Comparison of ENCODE assay signal across 10 cellular contexts in the genomic region with DNA sequence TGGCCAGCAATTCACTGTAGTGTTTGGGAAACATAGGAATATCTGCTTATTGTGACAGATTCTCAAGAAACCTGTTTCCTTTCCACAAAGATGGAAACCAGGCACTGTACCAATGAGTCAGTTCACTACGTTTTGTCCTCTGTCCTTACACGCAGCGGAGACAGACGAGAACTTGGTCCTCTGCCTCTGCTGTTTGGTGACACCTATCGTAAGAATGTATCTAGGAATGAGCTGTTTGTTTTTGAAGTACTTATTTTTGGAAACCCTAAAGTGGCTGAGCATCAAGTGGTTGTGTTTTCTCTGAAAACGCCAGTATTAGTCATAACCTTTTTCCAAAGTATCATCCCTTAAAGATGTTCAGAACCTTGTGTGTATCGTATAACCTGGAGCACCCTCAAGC.
DNase-seq lines count a peak whose midpoint lies in the region; ATAC-seq and TF ChIP-seq lines count a peak whose summit lies in the region.
"Had no signal": no experiment of that assay in that cellular context is flagged by ENCODE, and none has a peak within 500 bp of the region (broad histone marks: within the 10 kb centered on the region; RNA-seq: fewer than 3 reads in every experiment).

No MANE protein-coding gene starts in this region.

- peaks cover 49 to 86% (median 83%) of the 10 kb centered on the region in 4 donors for H3K36me3 ChIP-seq in stomach

- intact Hi-C loops in stomach (cut with DNase I; ENCODE audit: low total_unique reads) = no loop called here

- H3K4me1 ChIP-seq in stomach = peaks cover 10 to 28% (median 21%) of the 10 kb centered on the region in 4 donors

- peaks cover 36% of the 10 kb centered on the region for H3K36me3 Mint-ChIP-seq in T-helper 1 cell treated with Interleukin-12 subunit alpha and Interleukin-12 subunit beta and Interleukin-4 antibody, amounts not matched to agents 30 μg/mL and 1 μg/mL, for 36 hours (ENCODE audit: low read depth)

- no peak for ATAC-seq in GM19452 (IDR thresholded peaks at IDR 0.05; ENCODE audit: unreplicated experiment)

- 38 to 63% (median 54%) methylated on average over 7 of the region's 7 CpGs for whole genome bisulfite sequencing in stomach, 5 donors

- H3K27me3 Mint-ChIP-seq in T-helper 1 cell treated with Interleukin-12 subunit alpha and Interleukin-12 subunit beta and Interleukin-4 antibody, amounts not matched to agents 30 μg/mL and 1 μg/mL, for 36 hours (ENCODE audit: low read depth) = no peaks in the 10 kb centered on the region

- TF ChIP-seq CTCF in stomach (IDR thresholded peaks at IDR 0.05) = no peak

- TF ChIP-seq EP300 in stomach (IDR thresholded peaks at IDR 0.05) = no peak

- no peak for TF ChIP-seq POLR2A in stomach (IDR thresholded peaks at IDR 0.05)

- H3K27ac Mint-ChIP-seq in T-helper 1 cell treated with Interleukin-12 subunit alpha and Interleukin-12 subunit beta and Interleukin-4 antibody, amounts not matched to agents 30 μg/mL and 1 μg/mL, for 36 hours = peak overlapping the region; percentile 59
- H3K27ac Mint-ChIP-seq: nephron progenitor cell had no signal

- no peaks in the 10 kb centered on the region for H3K9me3 ChIP-seq in stomach

- no peak overlapping the region for H3K4me3 Mint-ChIP-seq in T-helper 1 cell treated with Interleukin-12 subunit alpha and Interleukin-12 subunit beta and Interleukin-4 antibody, amounts not matched to agents 30 μg/mL and 1 μg/mL, for 36 hours
- H3K4me3 Mint-ChIP-seq: nephron progenitor cell had no signal

- no peaks in the 10 kb centered on the region for H3K27me3 ChIP-seq in stomach

- DNase-seq in GM03348 (ENCODE audit: low spot score) (peak; percentile 79), fibroblast of peridontal ligament (ENCODE audit: extremely low read depth) (peak; percentile 84), stomach (no peak), mucosa of gallbladder (ENCODE audit: low spot score) (no peak), NCI-H774 (lab: John Stamatoyannopoulos, UW) (no peak)
- no peak for DNase-seq in stimulated activated CD4-positive, alpha-beta T cell treated with anti-CD3 and anti-CD28 coated beads, Interleukin-1b, Interleukin-23, amount 100 ng/mL, for 48 hours
- DNase-seq: cerebellar nuclear complex, nephron progenitor cell had no signal

- H3K4me3 ChIP-seq in stomach = no peak overlapping the region

- H3K9me3 Mint-ChIP-seq in T-helper 1 cell treated with Interleukin-12 subunit alpha and Interleukin-12 subunit beta and Interleukin-4 antibody, amounts not matched to agents 30 μg/mL and 1 μg/mL, for 36 hours = no peaks in the 10 kb centered on the region
- H3K9me3 Mint-ChIP-seq: nephron progenitor cell had no signal

- H3K4me1 Mint-ChIP-seq in T-helper 1 cell treated with Interleukin-12 subunit alpha and Interleukin-12 subunit beta and Interleukin-4 antibody, amounts not matched to agents 30 μg/mL and 1 μg/mL, for 36 hours (ENCODE audit: low read depth) = peaks cover 30% of the 10 kb centered on the region

- peak overlapping the region in 3 of 5 donors; percentile 11 to 73 (median 69) for H3K27ac ChIP-seq in stomach

Comparison
In these comparisons a context has a peak if more than half of its experiments do, and no peak if none do; other contexts are left out.
1. DNase-seq: peak in GM03348 (single experiment) and fibroblast of peridontal ligament (single experiment); none in stomach (single experiment), mucosa of gallbladder (single experiment), NCI-H774 (single experiment) and stimulated activated CD4-positive, alpha-beta T cell treated with anti-CD3 and anti-CD28 coated beads, Interleukin-1b, Interleukin-23, amount 100 ng/mL, for 48 hours (single experiment).